ENCODE assay signal across 22 cellular contexts in the genomic region with DNA sequence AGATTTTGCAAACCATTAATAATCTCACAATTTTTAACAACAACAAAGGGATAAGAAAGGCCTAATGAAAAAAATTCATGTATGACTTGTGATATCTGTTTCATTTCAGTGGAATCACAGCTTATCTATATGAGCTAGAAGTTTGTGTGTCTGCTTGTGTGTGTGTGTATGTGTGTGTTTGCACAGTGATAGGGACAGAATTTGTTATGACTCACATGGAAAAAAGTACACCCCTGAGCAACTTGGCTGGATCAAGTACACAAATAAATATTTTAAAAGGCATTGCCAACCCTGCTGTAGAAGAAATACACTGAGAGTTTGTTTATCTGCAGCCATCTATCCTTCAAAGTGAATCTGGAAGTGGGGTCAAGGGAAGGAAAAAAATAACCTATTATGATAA.
DNase-seq lines count a peak whose midpoint lies in the region; ATAC-seq and TF ChIP-seq lines count a peak whose summit lies in the region.
"Had no signal": no experiment of that assay in that cellular context is flagged by ENCODE, and none has a peak within 500 bp of the region (broad histone marks: within the 10 kb centered on the region; RNA-seq: fewer than 3 reads in every experiment).

No MANE protein-coding gene starts in this region.

- no peaks in the 10 kb centered on the region for H3K9me2 ChIP-seq in hepatocyte (replicated peaks; ENCODE audit: insufficient read depth)

- POLR2A ChIA-PET in naive thymus-derived CD8-positive, alpha-beta T cell (lab: Charles Lee), result no interaction called here

- H3K9me3 Mint-ChIP-seq in naive thymus-derived CD8-positive, alpha-beta T cell, result no peaks in the 10 kb centered on the region
- H3K9me3 Mint-ChIP-seq: activated CD4-positive, alpha-beta memory T cell treated with anti-CD3 and anti-CD28 coated beads for 36 hours; stimulated activated naive CD8-positive, alpha-beta T cell treated with anti-CD3 and anti-CD28 coated beads, Interleukin-15, Interleukin-2, amounts not matched to agents 100 ng/mL and 50 ng/mL, for 24 hours had no signal

- no peak overlapping the region for H3K4me3 Mint-ChIP-seq in naive thymus-derived CD8-positive, alpha-beta T cell
- H3K4me3 Mint-ChIP-seq: activated CD4-positive, alpha-beta memory T cell treated with anti-CD3 and anti-CD28 coated beads for 36 hours; nephron progenitor cell; stimulated activated naive CD8-positive, alpha-beta T cell treated with anti-CD3 and anti-CD28 coated beads, Interleukin-15, Interleukin-2, amounts not matched to agents 100 ng/mL and 50 ng/mL, for 24 hours; WTC11 had no signal

- H3K27ac ChIP-seq in hepatocyte (peak overlapping the region; percentile 10), skeletal muscle tissue (ENCODE audit: low read depth, low read length) (peak overlapping the region; percentile 13)
- H3K27ac ChIP-seq: skin epidermis, tibial artery had no signal

- H3K4me3 ChIP-seq in cardiac fibroblast (replicated peaks in 1 of 2; ENCODE audit: low read depth in 2 of 2, low read length in 2 of 2), result no peak overlapping the region
- H3K4me3 ChIP-seq in hepatocyte, result no peak overlapping the region
- no peak overlapping the region for H3K4me3 ChIP-seq in skeletal muscle tissue (ENCODE audit: low read length in 3 of 3)
- H3K4me3 ChIP-seq: gastrocnemius medialis, skin epidermis, tibial artery had no signal

- no peak for ATAC-seq in naive thymus-derived CD8-positive, alpha-beta T cell
- ATAC-seq: gastrocnemius medialis, SK-N-SH treated with all-trans-retinoic acid at 6 μM for 48 hours, WTC11 had no signal

- H3K27me3 ChIP-seq in hepatocyte (no peaks in the 10 kb centered on the region), skeletal muscle tissue (ENCODE audit: control insufficient read depth in 3 of 3, insufficient read depth in 3 of 3, low read length in 3 of 3) (no peaks in the 10 kb centered on the region)
- H3K27me3 ChIP-seq: gastrocnemius medialis, tibial artery had no signal

- no peak overlapping the region for H2AFZ ChIP-seq in hepatocyte

- H3K9ac ChIP-seq in skeletal muscle tissue (ENCODE audit: low read depth in 1 of 3, low read length in 3 of 3), result no peak overlapping the region

- H4K20me1 ChIP-seq in hepatocyte (ENCODE audit: insufficient read depth, poor library complexity, severe bottlenecking), result no peaks in the 10 kb centered on the region

- no peak for TF ChIP-seq CTCF in cardiac fibroblast (IDR thresholded peaks at IDR 0.05; ENCODE audit: low read depth, low read length)
- TF ChIP-seq CTCF in hepatocyte (IDR thresholded peaks at IDR 0.05; ENCODE audit: poor library complexity), result no peak

- H3K4me2 ChIP-seq in hepatocyte, result peak overlapping the region; percentile 3

- peaks cover 3% of the 10 kb centered on the region for H3K4me1 ChIP-seq in hepatocyte (ENCODE audit: insufficient read depth)
- peaks cover 8 to 11% (median 8%) of the 10 kb centered on the region in 3 donors for H3K4me1 ChIP-seq in skeletal muscle tissue (ENCODE audit: control insufficient read depth in 3 of 3, insufficient read depth in 3 of 3, low read length in 3 of 3)

- H3K79me2 ChIP-seq in hepatocyte, result no peaks in the 10 kb centered on the region

- peaks cover 5 to 24% (median 18%) of the 10 kb centered on the region in 5 donors for H3K27me3 Mint-ChIP-seq in naive thymus-derived CD8-positive, alpha-beta T cell

- DNase-seq in LHCN-M2 (ENCODE audit: low read depth) (peak; percentile 26), cardiac fibroblast (ENCODE audit: low read depth in 2 of 2) (peak; percentile 58 to 63), hepatocyte (ENCODE audit: low spot score) (peak; percentile 47), hepatic stellate cell (ENCODE audit: low spot score) (no peak), DMS 273 treated with DMSO at 0.1 percent for 48 hours (lab: John Stamatoyannopoulos, UW) (no peak)
- no peak for DNase-seq in naive thymus-derived CD8-positive, alpha-beta T cell
- DNase-seq: activated CD4-positive, alpha-beta memory T cell treated with anti-CD3 and anti-CD28 coated beads for 36 hours; activated gamma-delta T cell; activated T-cell treated with anti-CD3 and anti-CD28 coated beads for 4 hours; amygdala; cerebellar nuclear complex; gastrocnemius medialis; MM.1S; NCI-H1436 treated with DMSO at 0.1 percent for 48 hours; NCI-H524 treated with DMSO at 0.1 percent for 48 hours; nephron progenitor cell; tibial artery had no signal

- H3K36me3 Mint-ChIP-seq in naive thymus-derived CD8-positive, alpha-beta T cell, result no peaks in the 10 kb centered on the region
- H3K36me3 Mint-ChIP-seq: activated CD4-positive, alpha-beta memory T cell treated with anti-CD3 and anti-CD28 coated beads for 36 hours; WTC11 had no signal

- no peak overlapping the region for H3K27ac Mint-ChIP-seq in naive thymus-derived CD8-positive, alpha-beta T cell
- H3K27ac Mint-ChIP-seq: activated CD4-positive, alpha-beta memory T cell treated with anti-CD3 and anti-CD28 coated beads for 36 hours; nephron progenitor cell; stimulated activated naive CD8-positive, alpha-beta T cell treated with anti-CD3 and anti-CD28 coated beads, Interleukin-15, Interleukin-2, amounts not matched to agents 100 ng/mL and 50 ng/mL, for 24 hours had no signal

- H3K4me1 Mint-ChIP-seq in naive thymus-derived CD8-positive, alpha-beta T cell, result no peaks in the 10 kb centered on the region

- H3K36me3 ChIP-seq in hepatocyte (replicated peaks; ENCODE audit: insufficient read depth, low read depth) (no peaks in the 10 kb centered on the region), skeletal muscle tissue (ENCODE audit: control insufficient read depth in 3 of 3, insufficient read depth in 3 of 3, low read length in 3 of 3) (no peaks in the 10 kb centered on the region)
- H3K36me3 ChIP-seq: gastrocnemius medialis, tibial artery had no signal

- H3K9me3 ChIP-seq in hepatocyte (ENCODE audit: low read depth) (no peaks in the 10 kb centered on the region), skeletal muscle tissue (ENCODE audit: control insufficient read depth in 3 of 3, low read length in 3 of 3) (no peaks in the 10 kb centered on the region)
- H3K9me3 ChIP-seq: gastrocnemius medialis, tibial artery had no signal

Comparison
In these comparisons a context has a peak if more than half of its experiments do, and no peak if none do; other contexts are left out.
1. DNase-seq: peak in LHCN-M2 (single experiment), cardiac fibroblast (2 of 2) and hepatocyte (single experiment); none in hepatic stellate cell (single experiment), DMS 273 treated with DMSO at 0.1 percent for 48 hours (single experiment) and naive thymus-derived CD8-positive, alpha-beta T cell (0 of 10).